8 cellular contexts compared by ENCODE assay signal in the genomic region with DNA sequence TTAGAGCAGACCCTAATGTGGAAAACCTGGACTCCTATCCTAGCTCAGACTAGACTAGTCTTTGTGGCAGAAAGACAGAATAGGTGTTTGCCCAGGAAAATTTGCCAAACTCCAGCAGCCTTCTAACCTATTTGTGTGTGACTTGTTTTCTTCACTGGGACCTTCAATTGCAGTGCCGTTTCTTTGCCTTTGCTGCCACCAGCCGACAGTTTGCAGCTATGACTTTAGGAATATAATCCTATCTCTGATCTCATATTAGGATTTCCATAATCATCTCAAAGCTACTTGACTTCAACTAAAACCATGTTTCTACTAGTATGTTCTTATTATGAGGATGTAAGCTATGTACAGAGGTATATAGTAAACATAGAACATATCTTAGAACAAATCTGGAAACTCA.
DNase-seq lines count a peak whose midpoint lies in the region; ATAC-seq, FAIRE-seq and TF ChIP-seq lines count a peak whose summit lies in the region.

No MANE protein-coding gene starts in this region.

- H3K79me2 ChIP-seq in keratinocyte (ENCODE audit: control insufficient read depth, insufficient read depth, low read length) = no peaks in the 10 kb centered on the region

- no peak overlapping the region for H2AFZ ChIP-seq in keratinocyte (ENCODE audit: control insufficient read depth, low read length)

- H4K20me1 ChIP-seq in keratinocyte (ENCODE audit: control insufficient read depth, extremely low read depth, insufficient read depth, low read length) = no peaks in the 10 kb centered on the region

- no peak for ATAC-seq in HG02588 (IDR thresholded peaks at IDR 0.05; ENCODE audit: unreplicated experiment)

- H3K9me3 ChIP-seq in keratinocyte (ENCODE audit: control insufficient read depth, low read depth, low read length) = no peaks in the 10 kb centered on the region

- dilution Hi-C loops in keratinocyte (cut with MboI; ENCODE audit: extremely low pct_ligation_motif_present, low sequenced_read_pairs) = no loop called here

- no peaks in the 10 kb centered on the region for H3K4me1 ChIP-seq in keratinocyte (ENCODE audit: control insufficient read depth, extremely low read depth, insufficient read depth, low read length)

- no peak overlapping the region for H3K9ac ChIP-seq in keratinocyte (ENCODE audit: control insufficient read depth, extremely low read depth, insufficient read depth, low read length)

- no peak overlapping the region for H3K4me3 ChIP-seq in LNCaP clone FGC (ENCODE audit: low read depth, low read length)
- H3K4me3 ChIP-seq in keratinocyte (ENCODE audit: control insufficient read depth in 2 of 3, extremely low read depth in 1 of 3, insufficient read depth in 2 of 3, low read depth in 1 of 3, low read length in 3 of 3) = no peak overlapping the region

- H3K4me2 ChIP-seq in keratinocyte (ENCODE audit: control insufficient read depth, extremely low read depth, insufficient read depth, low read depth, low read length) = no peak overlapping the region

- no peaks in the 10 kb centered on the region for H3K27me3 ChIP-seq in keratinocyte (ENCODE audit: control insufficient read depth, extremely low read depth, insufficient read depth, low read length)

- H3K36me3 ChIP-seq in keratinocyte (ENCODE audit: control insufficient read depth in 2 of 2, extremely low read depth in 1 of 2, insufficient read depth in 2 of 2, low read length in 2 of 2) = no peaks in the 10 kb centered on the region

- TF ChIP-seq CTCF in LNCaP clone FGC (IDR thresholded peaks at IDR 0.05; ENCODE audit: control insufficient read depth, extremely low read depth, insufficient read depth) (peak; percentile 64), keratinocyte (optimal IDR thresholded peaks at IDR 0.05 in 1 of 3, IDR thresholded peaks at IDR 0.05 in 1 of 3, conservative IDR thresholded peaks at IDR 0.05 in 1 of 3; ENCODE audit: extremely low read depth in 1 of 3, insufficient read depth in 2 of 3, low read length in 3 of 3) (peak; percentile 58 to 67 (median 66))

- H3K27ac ChIP-seq in keratinocyte (ENCODE audit: control insufficient read depth, insufficient read depth, low read length) = no peak overlapping the region

- peak; percentile 0 for DNase-seq in NCI-H2196 (lab: John Stamatoyannopoulos, UW; ENCODE audit: unreplicated experiment)
- DNase-seq in NCI-H2196 treated with DMSO at 0.1 percent for 48 hours (lab: John Stamatoyannopoulos, UW; ENCODE audit: unreplicated experiment) = no peak
- peak; percentile 30 for DNase-seq in LNCaP clone FGC (ENCODE audit: low read depth)
- DNase-seq in activated CD4-positive, alpha-beta T cell treated with anti-CD3 and anti-CD28 coated beads, Interleukin-2, amount 50 U/mL, for 48 hours = peak; percentile 4 to 9
- DNase-seq in keratinocyte (ENCODE audit: low read depth, low spot score) = no peak
- DNase-seq in activated gamma-delta T cell (lab: John Stamatoyannopoulos, UW) = no peak
- no peak for DNase-seq in stimulated activated CD4-positive, alpha-beta T cell treated with anti-CD3 and anti-CD28 coated beads, Interleukin-2, amount 100 ng/mL, for 48 hours

- H3K9me1 ChIP-seq in keratinocyte (ENCODE audit: control insufficient read depth, extremely low read depth, insufficient read depth, low read length) = no peaks in the 10 kb centered on the region

- FAIRE-seq in keratinocyte (lab: Jason Lieb, UNC) = peak; percentile 32

Comparison
In these comparisons a context has a peak if more than half of its experiments do, and no peak if none do; other contexts are left out.
1. DNase-seq: peak in NCI-H2196 (single experiment), LNCaP clone FGC (single experiment) and activated CD4-positive, alpha-beta T cell treated with anti-CD3 and anti-CD28 coated beads, Interleukin-2, amount 50 U/mL, for 48 hours (2 of 2); none in NCI-H2196 treated with DMSO at 0.1 percent for 48 hours (single experiment), keratinocyte (single experiment), activated gamma-delta T cell (single experiment) and stimulated activated CD4-positive, alpha-beta T cell treated with anti-CD3 and anti-CD28 coated beads, Interleukin-2, amount 100 ng/mL, for 48 hours (0 of 2).